ENCODE assay signal across 1 cellular context in the genomic region with DNA sequence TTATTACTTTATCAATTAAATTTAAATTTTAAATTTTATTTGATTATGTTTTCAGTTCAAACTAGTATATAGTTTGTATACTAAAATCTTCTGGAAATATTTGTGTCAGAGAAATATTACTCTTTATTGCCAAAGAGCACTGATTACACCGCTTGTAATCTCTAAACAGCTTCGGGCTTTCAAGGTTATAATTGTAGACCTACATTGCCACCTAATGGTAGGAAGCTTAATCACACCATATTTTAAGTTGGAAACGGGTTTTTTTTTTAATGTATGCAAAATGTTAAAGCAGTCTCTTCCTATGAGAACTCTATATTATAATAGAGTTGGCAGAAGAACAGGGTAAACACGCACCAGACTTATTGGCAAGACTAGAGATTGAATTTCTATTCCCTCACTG.
TF ChIP-seq lines count a peak whose summit lies in the region.

No MANE protein-coding gene starts in this region.

TF ChIP-seq in HepG2, 621 proteins besides CTCF, POLR2A, EP300 and RAD21 (continued from another document and continues in another):
- TF ChIP-seq THAP7 (CRISPR knock-in tag; IDR thresholded peaks at IDR 0.05) (no peak), MAF1 (CRISPR knock-in tag; IDR thresholded peaks at IDR 0.05; ENCODE audit: borderline replicate concordance) (no peak), ZBTB39 (CRISPR knock-in tag; IDR thresholded peaks at IDR 0.05) (no peak), ZNF549 (CRISPR knock-in tag; IDR thresholded peaks at IDR 0.05) (no peak), TBX2 (CRISPR knock-in tag; IDR thresholded peaks at IDR 0.05; ENCODE audit: borderline replicate concordance) (no peak), ZBTB33 (CRISPR knock-in tag; IDR thresholded peaks at IDR 0.05) (no peak), STAT6 (CRISPR knock-in tag; IDR thresholded peaks at IDR 0.05; ENCODE audit: borderline replicate concordance) (no peak), SMC3 (IDR thresholded peaks at IDR 0.05; ENCODE audit: low read length) (peak; percentile 39; the same call in 1 of the 2 replicates), ZNF460 (CRISPR knock-in tag; IDR thresholded peaks at IDR 0.05; ENCODE audit: borderline replicate concordance) (no peak), SMARCE1 (IDR thresholded peaks at IDR 0.05; ENCODE audit: borderline replicate concordance) (no peak), ZNF704 (CRISPR knock-in tag; IDR thresholded peaks at IDR 0.05; ENCODE audit: borderline replicate concordance) (no peak), ZNF446 (CRISPR knock-in tag; IDR thresholded peaks at IDR 0.05) (no peak), MIXL1 (CRISPR knock-in tag; IDR thresholded peaks at IDR 0.05) (0 out of 2 replicates have a peak, but pooled peaks have one; percentile 18), STAG1 (CRISPR knock-in tag; IDR thresholded peaks at IDR 0.05) (peak; percentile 73), SMARCC2 (IDR thresholded peaks at IDR 0.05) (no peak), NFE2L1 (CRISPR knock-in tag; IDR thresholded peaks at IDR 0.05; ENCODE audit: borderline replicate concordance) (no peak), MTA1 (CRISPR knock-in tag; IDR thresholded peaks at IDR 0.05; ENCODE audit: borderline replicate concordance) (no peak), KMT2A (CRISPR knock-in tag; IDR thresholded peaks at IDR 0.05) (no peak), PLSCR1 (CRISPR knock-in tag; IDR thresholded peaks at IDR 0.05; ENCODE audit: borderline replicate concordance) (no peak), SATB2 (CRISPR knock-in tag; IDR thresholded peaks at IDR 0.05) (no peak), AHR (CRISPR knock-in tag; IDR thresholded peaks at IDR 0.05) (no peak), ZNF570 (CRISPR knock-in tag; IDR thresholded peaks at IDR 0.05; ENCODE audit: borderline replicate concordance) (no peak), MTF2 (CRISPR knock-in tag; IDR thresholded peaks at IDR 0.05; ENCODE audit: borderline replicate concordance) (no peak), SP1 (IDR thresholded peaks at IDR 0.05) (no peak), SP1 (CRISPR knock-in tag; IDR thresholded peaks at IDR 0.05) (no peak)
- TF ChIP-seq, protein P1, sequence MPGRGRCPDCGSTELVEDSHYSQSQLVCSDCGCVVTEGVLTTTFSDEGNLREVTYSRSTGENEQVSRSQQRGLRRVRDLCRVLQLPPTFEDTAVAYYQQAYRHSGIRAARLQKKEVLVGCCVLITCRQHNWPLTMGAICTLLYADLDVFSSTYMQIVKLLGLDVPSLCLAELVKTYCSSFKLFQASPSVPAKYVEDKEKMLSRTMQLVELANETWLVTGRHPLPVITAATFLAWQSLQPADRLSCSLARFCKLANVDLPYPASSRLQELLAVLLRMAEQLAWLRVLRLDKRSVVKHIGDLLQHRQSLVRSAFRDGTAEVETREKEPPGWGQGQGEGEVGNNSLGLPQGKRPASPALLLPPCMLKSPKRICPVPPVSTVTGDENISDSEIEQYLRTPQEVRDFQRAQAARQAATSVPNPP (CRISPR knock-in tag; IDR thresholded peaks at IDR 0.05): no peak
- TF ChIP-seq, protein P2, sequence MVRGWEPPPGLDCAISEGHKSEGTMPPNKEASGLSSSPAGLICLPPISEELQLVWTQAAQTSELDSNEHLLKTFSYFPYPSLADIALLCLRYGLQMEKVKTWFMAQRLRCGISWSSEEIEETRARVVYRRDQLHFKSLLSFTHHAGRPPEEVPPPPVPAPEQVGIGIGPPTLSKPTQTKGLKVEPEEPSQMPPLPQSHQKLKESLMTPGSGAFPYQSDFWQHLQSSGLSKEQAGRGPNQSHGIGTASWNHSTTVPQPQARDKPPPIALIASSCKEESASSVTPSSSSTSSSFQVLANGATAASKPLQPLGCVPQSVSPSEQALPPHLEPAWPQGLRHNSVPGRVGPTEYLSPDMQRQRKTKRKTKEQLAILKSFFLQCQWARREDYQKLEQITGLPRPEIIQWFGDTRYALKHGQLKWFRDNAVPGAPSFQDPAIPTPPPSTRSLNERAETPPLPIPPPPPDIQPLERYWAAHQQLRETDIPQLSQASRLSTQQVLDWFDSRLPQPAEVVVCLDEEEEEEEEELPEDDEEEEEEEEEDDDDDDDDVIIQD (CRISPR knock-in tag; IDR thresholded peaks at IDR 0.05; ENCODE audit: low read depth): no peak
- TF ChIP-seq, protein P3, sequence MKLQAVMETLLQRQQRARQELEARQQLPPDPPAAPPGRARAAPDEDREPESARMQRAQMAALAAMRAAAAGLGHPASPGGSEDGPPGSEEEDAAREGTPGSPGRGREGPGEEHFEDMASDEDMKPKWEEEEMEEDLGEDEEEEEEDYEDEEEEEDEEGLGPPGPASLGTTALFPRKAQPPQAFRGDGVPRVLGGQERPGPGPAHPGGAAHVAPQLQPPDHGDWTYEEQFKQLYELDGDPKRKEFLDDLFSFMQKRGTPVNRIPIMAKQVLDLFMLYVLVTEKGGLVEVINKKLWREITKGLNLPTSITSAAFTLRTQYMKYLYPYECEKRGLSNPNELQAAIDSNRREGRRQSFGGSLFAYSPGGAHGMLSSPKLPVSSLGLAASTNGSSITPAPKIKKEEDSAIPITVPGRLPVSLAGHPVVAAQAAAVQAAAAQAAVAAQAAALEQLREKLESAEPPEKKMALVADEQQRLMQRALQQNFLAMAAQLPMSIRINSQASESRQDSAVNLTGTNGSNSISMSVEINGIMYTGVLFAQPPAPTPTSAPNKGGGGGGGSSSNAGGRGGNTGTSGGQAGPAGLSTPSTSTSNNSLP (IDR thresholded peaks at IDR 0.05; ENCODE audit: low read depth, low read length): peak; percentile 58; the same call in 1 of the 2 replicates
- TF ChIP-seq, protein P4, sequence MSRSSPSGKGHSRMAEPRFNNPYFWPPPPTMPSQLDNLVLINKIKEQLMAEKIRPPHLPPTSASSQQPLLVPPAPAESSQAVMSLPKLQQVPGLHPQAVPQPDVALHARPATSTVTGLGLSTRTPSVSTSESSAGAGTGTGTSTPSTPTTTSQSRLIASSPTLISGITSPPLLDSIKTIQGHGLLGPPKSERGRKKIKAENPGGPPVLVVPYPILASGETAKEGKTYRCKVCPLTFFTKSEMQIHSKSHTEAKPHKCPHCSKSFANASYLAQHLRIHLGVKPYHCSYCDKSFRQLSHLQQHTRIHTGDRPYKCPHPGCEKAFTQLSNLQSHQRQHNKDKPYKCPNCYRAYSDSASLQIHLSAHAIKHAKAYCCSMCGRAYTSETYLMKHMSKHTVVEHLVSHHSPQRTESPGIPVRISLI (CRISPR knock-in tag; IDR thresholded peaks at IDR 0.05; ENCODE audit: borderline replicate concordance): peak; percentile 31; the same call in 1 of the 2 replicates
- TF ChIP-seq, protein P5, sequence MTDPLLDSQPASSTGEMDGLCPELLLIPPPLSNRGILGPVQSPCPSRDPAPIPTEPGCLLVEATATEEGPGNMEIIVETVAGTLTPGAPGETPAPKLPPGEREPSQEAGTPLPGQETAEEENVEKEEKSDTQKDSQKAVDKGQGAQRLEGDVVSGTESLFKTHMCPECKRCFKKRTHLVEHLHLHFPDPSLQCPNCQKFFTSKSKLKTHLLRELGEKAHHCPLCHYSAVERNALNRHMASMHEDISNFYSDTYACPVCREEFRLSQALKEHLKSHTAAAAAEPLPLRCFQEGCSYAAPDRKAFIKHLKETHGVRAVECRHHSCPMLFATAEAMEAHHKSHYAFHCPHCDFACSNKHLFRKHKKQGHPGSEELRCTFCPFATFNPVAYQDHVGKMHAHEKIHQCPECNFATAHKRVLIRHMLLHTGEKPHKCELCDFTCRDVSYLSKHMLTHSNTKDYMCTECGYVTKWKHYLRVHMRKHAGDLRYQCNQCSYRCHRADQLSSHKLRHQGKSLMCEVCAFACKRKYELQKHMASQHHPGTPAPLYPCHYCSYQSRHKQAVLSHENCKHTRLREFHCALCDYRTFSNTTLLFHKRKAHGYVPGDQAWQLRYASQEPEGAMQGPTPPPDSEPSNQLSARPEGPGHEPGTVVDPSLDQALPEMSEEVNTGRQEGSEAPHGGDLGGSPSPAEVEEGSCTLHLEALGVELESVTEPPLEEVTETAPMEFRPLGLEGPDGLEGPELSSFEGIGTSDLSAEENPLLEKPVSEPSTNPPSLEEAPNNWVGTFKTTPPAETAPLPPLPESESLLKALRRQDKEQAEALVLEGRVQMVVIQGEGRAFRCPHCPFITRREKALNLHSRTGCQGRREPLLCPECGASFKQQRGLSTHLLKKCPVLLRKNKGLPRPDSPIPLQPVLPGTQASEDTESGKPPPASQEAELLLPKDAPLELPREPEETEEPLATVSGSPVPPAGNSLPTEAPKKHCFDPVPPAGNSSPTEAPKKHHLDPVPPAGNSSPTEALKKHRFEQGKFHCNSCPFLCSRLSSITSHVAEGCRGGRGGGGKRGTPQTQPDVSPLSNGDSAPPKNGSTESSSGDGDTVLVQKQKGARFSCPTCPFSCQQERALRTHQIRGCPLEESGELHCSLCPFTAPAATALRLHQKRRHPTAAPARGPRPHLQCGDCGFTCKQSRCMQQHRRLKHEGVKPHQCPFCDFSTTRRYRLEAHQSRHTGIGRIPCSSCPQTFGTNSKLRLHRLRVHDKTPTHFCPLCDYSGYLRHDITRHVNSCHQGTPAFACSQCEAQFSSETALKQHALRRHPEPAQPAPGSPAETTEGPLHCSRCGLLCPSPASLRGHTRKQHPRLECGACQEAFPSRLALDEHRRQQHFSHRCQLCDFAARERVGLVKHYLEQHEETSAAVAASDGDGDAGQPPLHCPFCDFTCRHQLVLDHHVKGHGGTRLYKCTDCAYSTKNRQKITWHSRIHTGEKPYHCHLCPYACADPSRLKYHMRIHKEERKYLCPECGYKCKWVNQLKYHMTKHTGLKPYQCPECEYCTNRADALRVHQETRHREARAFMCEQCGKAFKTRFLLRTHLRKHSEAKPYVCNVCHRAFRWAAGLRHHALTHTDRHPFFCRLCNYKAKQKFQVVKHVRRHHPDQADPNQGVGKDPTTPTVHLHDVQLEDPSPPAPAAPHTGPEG (CRISPR knock-in tag; IDR thresholded peaks at IDR 0.05): no peak
